24 cellular contexts compared by ENCODE assay signal in the genomic region with DNA sequence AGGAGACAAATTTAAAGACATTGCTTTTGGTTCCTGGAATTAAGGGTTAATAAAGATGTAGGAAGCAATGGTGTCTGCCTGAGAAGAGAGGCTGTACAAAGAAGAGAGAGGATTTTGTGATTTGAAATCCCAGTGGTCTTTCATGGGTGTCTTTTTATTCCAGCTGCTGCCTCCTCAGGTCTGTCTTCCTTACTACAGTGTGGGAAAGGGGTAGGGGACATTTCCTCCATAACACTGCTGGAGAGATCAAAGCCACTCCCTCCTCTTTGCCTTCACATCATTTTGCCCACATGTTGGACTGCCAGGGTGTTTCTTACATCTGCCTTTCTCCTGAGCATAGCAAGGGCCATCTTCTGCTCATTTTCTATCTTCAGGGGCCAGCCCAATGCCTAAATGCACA.
DNase-seq lines count a peak whose midpoint lies in the region; ATAC-seq, FAIRE-seq and TF ChIP-seq lines count a peak whose summit lies in the region.
"Had no signal": no experiment of that assay in that cellular context is flagged by ENCODE, and none has a peak within 500 bp of the region (broad histone marks: within the 10 kb centered on the region; RNA-seq: fewer than 3 reads in every experiment).

No MANE protein-coding gene starts in this region.

- no peak overlapping the region for H2BK5ac ChIP-seq in mesendoderm (ENCODE audit: low read length)

- H3K4me3 Mint-ChIP-seq in WTC11, result no peak overlapping the region
- H3K4me3 Mint-ChIP-seq: B cell; CD4-positive, CD25-positive, alpha-beta regulatory T cell; CD8-positive, alpha-beta T cell; HFFc6 had no signal

- H3K79me2 ChIP-seq in HepG2 (ENCODE audit: insufficient read depth, low read length), result no peaks in the 10 kb centered on the region
- no peaks in the 10 kb centered on the region for H3K79me2 ChIP-seq in mesendoderm (ENCODE audit: control insufficient read depth, insufficient read depth, low read length)

- H4K20me1 ChIP-seq in HepG2 (ENCODE audit: insufficient read depth, low read length), result no peaks in the 10 kb centered on the region
- H4K20me1 ChIP-seq: BLaER1 had no signal

- TF ChIP-seq CTCF in HepG2 (CRISPR knock-in tag; IDR thresholded peaks at IDR 0.05) (no peak), right lobe of liver (IDR thresholded peaks at IDR 0.05) (no peak), WTC11 (IDR thresholded peaks at IDR 0.05) (no peak), esophagus muscularis mucosa (IDR thresholded peaks at IDR 0.05) (no peak)

- H3K18ac ChIP-seq in mesendoderm (ENCODE audit: low read length), result no peak overlapping the region

- no peak overlapping the region for H3K4ac ChIP-seq in mesendoderm (ENCODE audit: low read depth, low read length)

- no peaks in the 10 kb centered on the region for H3K9me3 Mint-ChIP-seq in WTC11
- H3K9me3 Mint-ChIP-seq: CD8-positive, alpha-beta T cell; HFFc6 had no signal

- H3K4me2 ChIP-seq in HepG2 (ENCODE audit: low read depth, low read length) (no peak overlapping the region), mesendoderm (ENCODE audit: low read length) (no peak overlapping the region)
- H3K4me2 ChIP-seq: BLaER1 had no signal

- TF ChIP-seq POLR2A in HepG2 (IDR thresholded peaks at IDR 0.05; ENCODE audit: insufficient read depth in 1 of 2, low read depth in 2 of 2, low read length in 2 of 2), result no peak
- no peak for TF ChIP-seq POLR2A in right lobe of liver (IDR thresholded peaks at IDR 0.05)
- TF ChIP-seq POLR2A in esophagus muscularis mucosa (IDR thresholded peaks at IDR 0.05; ENCODE audit: low read depth), result no peak

- H3K27me3 ChIP-seq in HepG2 (ENCODE audit: control insufficient read depth in 1 of 2, insufficient read depth in 2 of 2, low read length in 2 of 2) (no peaks in the 10 kb centered on the region; a peak in 1 of 5 replicates), right lobe of liver (no peaks in the 10 kb centered on the region), esophagus muscularis mucosa (peaks cover 0 to 8% (median 0%) of the 10 kb centered on the region in 4 donors), mesendoderm (ENCODE audit: insufficient read depth, low read length, poor library complexity) (no peaks in the 10 kb centered on the region)
- H3K27me3 ChIP-seq: BLaER1 had no signal

- H3K27me3 Mint-ChIP-seq in WTC11 (ENCODE audit: low read depth), result no peaks in the 10 kb centered on the region
- H3K27me3 Mint-ChIP-seq: B cell had no signal

- H3K9me3 ChIP-seq in HepG2 (ENCODE audit: low read length) (no peaks in the 10 kb centered on the region), right lobe of liver (no peaks in the 10 kb centered on the region), esophagus muscularis mucosa (no peaks in the 10 kb centered on the region)
- H3K9me3 ChIP-seq: BLaER1, HAP-1 had no signal

- no peak overlapping the region for H3K27ac ChIP-seq in HepG2 (ENCODE audit: extremely low read length, insufficient read depth, low read length)
- no peak overlapping the region for H3K27ac ChIP-seq in right lobe of liver
- no peak overlapping the region for H3K27ac ChIP-seq in esophagus muscularis mucosa (replicated peaks in 1 of 4)
- H3K27ac ChIP-seq in mesendoderm (ENCODE audit: low read depth, low read length), result no peak overlapping the region
- H3K27ac ChIP-seq: 22Rv1, BLaER1, C4-2B had no signal

- H3K4me1 Mint-ChIP-seq in WTC11, result peaks cover 32% of the 10 kb centered on the region
- H3K4me1 Mint-ChIP-seq: B cell; CD4-positive, CD25-positive, alpha-beta regulatory T cell had no signal

- H3K9ac ChIP-seq in HepG2 (ENCODE audit: insufficient read depth, low read depth, low read length) (no peak overlapping the region), mesendoderm (ENCODE audit: low read length) (no peak overlapping the region)
- H3K9ac ChIP-seq: BLaER1 had no signal

- no peak overlapping the region for H4K8ac ChIP-seq in mesendoderm (ENCODE audit: low read depth, low read length)

- DNase-seq in HepG2 (ENCODE audit: low spot score) (peak; percentile 3), right lobe of liver (no peak), WTC11 (ENCODE audit: low spot score) (no peak), esophagus muscularis mucosa (ENCODE audit: extremely low spot score) (peak; percentile 68), mesendoderm (peak; percentile 25), NCI-H526 treated with DMSO at 0.1 percent for 48 hours (lab: John Stamatoyannopoulos, UW) (no peak), NCI-H510A (lab: John Stamatoyannopoulos, UW) (no peak)
- DNase-seq in activated CD4-positive, alpha-beta T cell treated with anti-CD3 and anti-CD28 coated beads for 4 hours, result no peak
- DNase-seq: Caco-2; CD4-positive, CD25-positive, alpha-beta regulatory T cell; CD8-positive, alpha-beta T cell; DMS153; DND-41; GOT3; HFFc6 had no signal

- POLR2A ChIA-PET in HepG2 (lab: Yijun Ruan, JAX) (no interaction called here), WTC11 (lab: Charles Lee) (no interaction called here)

- no peak overlapping the region for H4K5ac ChIP-seq in mesendoderm (ENCODE audit: low read length)

- no TSS peak for BruUV-seq in HepG2 (replicated peaks; lab: Mats Ljungman, UMichigan)

- no peak overlapping the region for H3K27ac Mint-ChIP-seq in WTC11
- H3K27ac Mint-ChIP-seq: B cell; CD4-positive, CD25-positive, alpha-beta regulatory T cell; CD8-positive, alpha-beta T cell; HFFc6 had no signal

- no peak overlapping the region for H2AK5ac ChIP-seq in mesendoderm (ENCODE audit: low read length)

- H3K36me3 Mint-ChIP-seq in WTC11, result no peaks in the 10 kb centered on the region
- H3K36me3 Mint-ChIP-seq: CD4-positive, CD25-positive, alpha-beta regulatory T cell; CD8-positive, alpha-beta T cell had no signal

- in situ Hi-C loops in HepG2 (cut with HindIII; ENCODE audit: extremely low pct_ligation_motif_present, low pct_unique_long_range_greater_than_20kb), result no loop called here

- TF ChIP-seq EP300 in HepG2 (IDR thresholded peaks at IDR 0.05; ENCODE audit: low read depth in 2 of 2, low read length in 2 of 2) (no peak), HepG2 (CRISPR knock-in tag; IDR thresholded peaks at IDR 0.05; ENCODE audit: borderline replicate concordance) (no peak), esophagus muscularis mucosa (IDR thresholded peaks at IDR 0.05) (no peak)

- H2BK120ac ChIP-seq in mesendoderm (ENCODE audit: low read depth, low read length), result no peak overlapping the region

- no peak overlapping the region for H3K4me3 ChIP-seq in HepG2 (replicated peaks in 1 of 3; ENCODE audit: insufficient read depth in 1 of 3, low read depth in 2 of 3, low read length in 3 of 3)
- H3K4me3 ChIP-seq in right lobe of liver, result no peak overlapping the region
- no peak overlapping the region for H3K4me3 ChIP-seq in esophagus muscularis mucosa
- no peak overlapping the region for H3K4me3 ChIP-seq in mesendoderm (ENCODE audit: low read length)
- H3K4me3 ChIP-seq: BLaER1, HAP-1 had no signal

- no peak for TF ChIP-seq RAD21 in HepG2 (CRISPR knock-in tag; IDR thresholded peaks at IDR 0.05)

- H3K79me1 ChIP-seq in mesendoderm (ENCODE audit: low read length), result no peaks in the 10 kb centered on the region

- no peak overlapping the region for H2AFZ ChIP-seq in HepG2 (ENCODE audit: low read length)

- no peak for FAIRE-seq in HepG2 (lab: Jason Lieb, UNC)
- FAIRE-seq: A204.1, G401.6, GM12892, GM19239 had no signal

- CTCF ChIA-PET in HepG2 (lab: Yijun Ruan, JAX; ENCODE audit: low intra/inter-chr PET ratio, low total read pairs) (no interaction called here), WTC11 (lab: Charles Lee) (interaction anchor here (1.3 kb wide), 1 partner anchor 8 kb away, joined by 4 read pairs; no protein-coding TSS in a partner anchor)

- no peak overlapping the region for H3K56ac ChIP-seq in mesendoderm (ENCODE audit: low read length)

- H3K36me3 ChIP-seq in HepG2 (replicated peaks in 1 of 2; ENCODE audit: control insufficient read depth in 1 of 2, insufficient read depth in 2 of 2, low read length in 2 of 2) (no peaks in the 10 kb centered on the region), right lobe of liver (no peaks in the 10 kb centered on the region), esophagus muscularis mucosa (no peaks in the 10 kb centered on the region), mesendoderm (ENCODE audit: control insufficient read depth, insufficient read depth, low read length) (no peaks in the 10 kb centered on the region)
- H3K36me3 ChIP-seq: BLaER1, HAP-1 had no signal

- H3K23ac ChIP-seq in mesendoderm (ENCODE audit: low read length), result no peak overlapping the region

- ATAC-seq in HepG2 (no peak), right lobe of liver (no peak), WTC11 (peak; percentile 65)
- ATAC-seq: CD8-positive, alpha-beta T cell had no signal

- H3K4me1 ChIP-seq in HepG2 (ENCODE audit: insufficient read depth, low read length) (no peaks in the 10 kb centered on the region), right lobe of liver (no peaks in the 10 kb centered on the region), esophagus muscularis mucosa (no peaks in the 10 kb centered on the region), mesendoderm (ENCODE audit: control insufficient read depth, low read depth, low read length) (no peaks in the 10 kb centered on the region)
- H3K4me1 ChIP-seq: BLaER1, Caco-2, HAP-1 had no signal

- intact Hi-C loops in HepG2 (cut with micrococcal nuclease; ENCODE audit: unreplicated experiment) (no loop called here), right lobe of liver (cut with DNase I) (no loop called here), esophagus muscularis mucosa (cut with DNase I) (no loop called here)

- no peak overlapping the region for H2BK15ac ChIP-seq in mesendoderm (replicated peaks; ENCODE audit: low read depth)

TF ChIP-seq in HepG2, 621 proteins besides CTCF, POLR2A, EP300 and RAD21 (continues in another document):
- TF ChIP-seq CENPX (CRISPR knock-in tag; IDR thresholded peaks at IDR 0.05) (no peak), CREB1 (IDR thresholded peaks at IDR 0.05) (no peak), CREB1 (CRISPR knock-in tag; IDR thresholded peaks at IDR 0.05) (no peak), ZFY (CRISPR knock-in tag; IDR thresholded peaks at IDR 0.05) (no peak)

TF ChIP-seq in WTC11, 78 proteins besides CTCF, POLR2A, EP300 and RAD21 (continues in another document):
- TF ChIP-seq ZNF121 (CRISPR knock-in tag; IDR thresholded peaks at IDR 0.05), result no peak
- TF ChIP-seq OVOL2 (CRISPR knock-in tag; IDR thresholded peaks at IDR 0.05; ENCODE audit: borderline replicate concordance), result no peak
- no peak for TF ChIP-seq ZNF263 (CRISPR knock-in tag; IDR thresholded peaks at IDR 0.05; ENCODE audit: low read depth)

Comparison
In these comparisons a context has a peak if more than half of its experiments do, and no peak if none do; other contexts are left out.
1. DNase-seq: peak in HepG2 (single experiment), esophagus muscularis mucosa (single experiment) and mesendoderm (single experiment); none in right lobe of liver (0 of 3), WTC11 (single experiment), NCI-H526 treated with DMSO at 0.1 percent for 48 hours (single experiment), NCI-H510A (single experiment) and activated CD4-positive, alpha-beta T cell treated with anti-CD3 and anti-CD28 coated beads for 4 hours (0 of 2).